26 cellular contexts compared by ENCODE assay signal in genomic region chr22:44879301-44879680, GRCh38.
"Had no signal": no experiment of that assay in that cellular context is flagged by ENCODE, and none has a peak within 500 bp of the region (broad histone marks: within the 10 kb centered on the region; RNA-seq: fewer than 3 reads in every experiment).

No MANE protein-coding gene starts in this region.

- ATAC-seq: activated CD4-positive, alpha-beta T cell treated with anti-CD3 and anti-CD28 coated beads for 36 hours; activated naive CD8-positive, alpha-beta T cell treated with anti-CD3 and anti-CD28 coated beads, Interleukin-2, amount 50 U/mL, for 24 hours; left cardiac atrium; naive thymus-derived CD4-positive, alpha-beta T cell; pancreas; psoas muscle had no signal

- DNase-seq: activated B cell treated with CpG ODN at 0.5 μM for 24 hours; activated CD4-positive, alpha-beta T cell treated with anti-CD3 and anti-CD28 coated beads for 36 hours; activated CD4-positive, alpha-beta T cell treated with anti-CD3 and anti-CD28 coated beads, Interleukin-2, amount 50 U/mL, for 4 hours; activated CD8-positive, alpha-beta memory T cell treated with anti-CD3 and anti-CD28 coated beads for 24 hours; activated gamma-delta T cell treated with Interleukin-2 at 50 U/mL for 16 hours; activated naive CD8-positive, alpha-beta T cell treated with anti-CD3 and anti-CD28 coated beads, Interleukin-2, amount 50 U/mL, for 24 hours; activated T-cell treated with anti-CD3 and anti-CD28 coated beads, Interleukin-2, amount 50 U/mL, for 1 hour; amygdala; caudate nucleus; dermis blood vessel endothelial cell; effector CD4-positive, alpha-beta T cell; left cardiac atrium; midbrain; naive thymus-derived CD4-positive, alpha-beta T cell; nucleus accumbens; stimulated activated naive CD4-positive, alpha-beta T cell treated with Interleukin-2 at 50 U/mL for 16 hours; T-helper 2 cell; trophoblast cell had no signal

- H3K36me3 ChIP-seq: pancreas, thoracic aorta had no signal

- H3K4me1 ChIP-seq: pancreas, psoas muscle, vagina had no signal

- H3K27ac Mint-ChIP-seq: activated B cell treated with CpG ODN at 0.5 μM for 24 hours; activated CD4-positive, alpha-beta T cell treated with anti-CD3 and anti-CD28 coated beads for 36 hours; activated naive CD4-positive, alpha-beta T cell treated with anti-CD3 and anti-CD28 coated beads, Interleukin-2, amount 50 U/mL, for 24 hours; activated naive CD8-positive, alpha-beta T cell treated with anti-CD3 and anti-CD28 coated beads, Interleukin-2, amount 50 U/mL, for 24 hours; activated T-helper 1 cell treated with anti-CD3 and anti-CD28 coated beads, Interleukin-12 subunit alpha, Interleukin-12 subunit beta, Interleukin-2, Interleukin-4 antibody, amounts not matched to agents 30 ng/mL and 10 ng/mL and 1 ng/mL, durations not matched to agents 14 hours and 24 hours and 36 hours; naive thymus-derived CD4-positive, alpha-beta T cell had no signal

- H3K27ac ChIP-seq: epithelial cell of prostate, pancreas, psoas muscle, thoracic aorta, vagina had no signal

- H3K27me3 Mint-ChIP-seq: activated B cell treated with CpG ODN at 0.5 μM for 24 hours; activated CD4-positive, alpha-beta T cell treated with anti-CD3 and anti-CD28 coated beads for 36 hours; activated naive CD4-positive, alpha-beta T cell treated with anti-CD3 and anti-CD28 coated beads, Interleukin-2, amount 50 U/mL, for 24 hours had no signal

- H3K9me3 Mint-ChIP-seq: activated naive CD4-positive, alpha-beta T cell treated with anti-CD3 and anti-CD28 coated beads, Interleukin-2, amount 50 U/mL, for 24 hours; activated naive CD8-positive, alpha-beta T cell treated with anti-CD3 and anti-CD28 coated beads, Interleukin-2, amount 50 U/mL, for 24 hours had no signal

- H3K4me3 ChIP-seq: pancreas, psoas muscle, thoracic aorta, vagina had no signal

- H3K4me3 Mint-ChIP-seq: activated B cell treated with CpG ODN at 0.5 μM for 24 hours; activated CD4-positive, alpha-beta T cell treated with anti-CD3 and anti-CD28 coated beads for 36 hours; activated naive CD4-positive, alpha-beta T cell treated with anti-CD3 and anti-CD28 coated beads, Interleukin-2, amount 50 U/mL, for 24 hours; activated naive CD8-positive, alpha-beta T cell treated with anti-CD3 and anti-CD28 coated beads, Interleukin-2, amount 50 U/mL, for 24 hours; activated T-helper 1 cell treated with anti-CD3 and anti-CD28 coated beads, Interleukin-12 subunit alpha, Interleukin-12 subunit beta, Interleukin-2, Interleukin-4 antibody, amounts not matched to agents 30 ng/mL and 10 ng/mL and 1 ng/mL, durations not matched to agents 14 hours and 24 hours and 36 hours; naive thymus-derived CD4-positive, alpha-beta T cell; neural crest cell had no signal

- H3K4me1 Mint-ChIP-seq: activated B cell treated with CpG ODN at 0.5 μM for 24 hours; activated CD4-positive, alpha-beta T cell treated with anti-CD3 and anti-CD28 coated beads for 36 hours; activated naive CD4-positive, alpha-beta T cell treated with anti-CD3 and anti-CD28 coated beads, Interleukin-2, amount 50 U/mL, for 24 hours; activated naive CD8-positive, alpha-beta T cell treated with anti-CD3 and anti-CD28 coated beads, Interleukin-2, amount 50 U/mL, for 24 hours; naive thymus-derived CD4-positive, alpha-beta T cell; neural crest cell had no signal

- H3K36me3 Mint-ChIP-seq: activated naive CD4-positive, alpha-beta T cell treated with anti-CD3 and anti-CD28 coated beads, Interleukin-2, amount 50 U/mL, for 24 hours; naive thymus-derived CD4-positive, alpha-beta T cell had no signal

- H3K9me3 ChIP-seq: pancreas, thoracic aorta, vagina had no signal

- H3K27me3 ChIP-seq: pancreas, vagina had no signal
